Comparison of ENCODE assay signal across 25 cellular contexts in genomic region chr3:77563012-77563411, GRCh38.
"Had no signal": no experiment of that assay in that cellular context is flagged by ENCODE, and none has a peak within 500 bp of the region (broad histone marks: within the 10 kb centered on the region; RNA-seq: fewer than 3 reads in every experiment).

No MANE protein-coding gene starts in this region.

- H3K4me1 Mint-ChIP-seq: naive thymus-derived CD8-positive, alpha-beta T cell had no signal

- H3K27me3 ChIP-seq: foreskin keratinocyte, neural progenitor cell, spleen, upper lobe of left lung had no signal

- H3K4me3 ChIP-seq: coronary artery, lung, neural progenitor cell, spleen, upper lobe of left lung had no signal

- H3K27me3 Mint-ChIP-seq: activated naive CD8-positive, alpha-beta T cell; naive thymus-derived CD8-positive, alpha-beta T cell; progenitor cell of endocrine pancreas had no signal

- H3K27ac Mint-ChIP-seq: activated naive CD8-positive, alpha-beta T cell; activated T-helper 2 cell treated with anti-CD3 and anti-CD28 coated beads, Interferon-gamma antibody, Interleukin-2, Interleukin-4, amounts not matched to agents 10 μg/mL and 5 μg/mL and 100 μg/mL, durations not matched to agents 14 hours and 24 hours and 36 hours; naive thymus-derived CD8-positive, alpha-beta T cell; neural progenitor cell; progenitor cell of endocrine pancreas had no signal

- H3K9me3 ChIP-seq: upper lobe of left lung had no signal

- H3K4me3 Mint-ChIP-seq: activated naive CD8-positive, alpha-beta T cell; activated T-cell treated with anti-CD3 and anti-CD28 coated beads, Interleukin-2, amount 50 U/mL, for 4 hours; naive thymus-derived CD8-positive, alpha-beta T cell; neural progenitor cell had no signal

- H3K36me3 ChIP-seq: neural progenitor cell, spleen, upper lobe of left lung had no signal

- DNase-seq: activated CD4-positive, alpha-beta T cell treated with anti-CD3 and anti-CD28 coated beads for 4 hours; activated CD4-positive, alpha-beta T cell treated with anti-CD3 and anti-CD28 coated beads, Interleukin-2, amount 50 U/mL, for 48 hours; activated CD4-positive, CD25-positive, alpha-beta regulatory T cell; activated CD8-positive, alpha-beta memory T cell treated with anti-CD3 and anti-CD28 coated beads, Interleukin-2, amount 50 U/mL, for 48 hours; activated naive CD4-positive, alpha-beta T cell; activated T-cell treated with anti-CD3 and anti-CD28 coated beads, Interleukin-2, amount 50 U/mL, for 4 hours; amygdala; cerebellar nuclear complex; erythroblast; kidney; naive thymus-derived CD8-positive, alpha-beta T cell; spleen; stimulated activated CD4-positive, alpha-beta T cell treated with anti-CD3 and anti-CD28 coated beads, Interleukin-4, amount 100 ng/mL, for 1 hour; stimulated activated naive CD4-positive, alpha-beta T cell; T-helper 1 cell; T-helper 9 cell; upper lobe of left lung had no signal

- ATAC-seq: activated T-cell treated with anti-CD3 and anti-CD28 coated beads, Interleukin-2, amount 50 U/mL, for 4 hours; foreskin keratinocyte; left lobe of liver; naive thymus-derived CD8-positive, alpha-beta T cell had no signal

- H3K9ac ChIP-seq: neural progenitor cell had no signal

- H3K9me3 Mint-ChIP-seq: neural progenitor cell had no signal

- H3K36me3 Mint-ChIP-seq: activated naive CD8-positive, alpha-beta T cell; naive thymus-derived CD8-positive, alpha-beta T cell had no signal

- H3K4me1 ChIP-seq: foreskin keratinocyte, neural progenitor cell, spleen, upper lobe of left lung had no signal

- H3K27ac ChIP-seq: coronary artery, foreskin keratinocyte, neural progenitor cell, spleen, upper lobe of left lung had no signal
